Comparison of ENCODE assay signal across 1 cellular context in genomic region chr17:44200478-44201155, GRCh38.
TF ChIP-seq lines count a peak whose summit lies in the region.

No MANE protein-coding gene starts in this region.

TF ChIP-seq in HepG2, 621 proteins besides CTCF, POLR2A, EP300 and RAD21 (continued from another document and continues in another):
- TF ChIP-seq ZBTB40 (IDR thresholded peaks at IDR 0.05) (no peak), ZBTB40 (CRISPR knock-in tag; IDR thresholded peaks at IDR 0.05) (0 out of 2 replicates have a peak, but pooled peaks have one; percentile 65), ZNF891 (CRISPR knock-in tag; IDR thresholded peaks at IDR 0.05) (peak; percentile 78; the same call in 1 of the 2 replicates), RXRA (CRISPR knock-in tag; IDR thresholded peaks at IDR 0.05) (peak; percentile 66; the same call in 1 of the 2 replicates), FUBP1 (CRISPR knock-in tag; IDR thresholded peaks at IDR 0.05; ENCODE audit: borderline replicate concordance) (no peak), GTF3A (CRISPR knock-in tag; conservative IDR thresholded peaks at IDR 0.05) (peak; percentile 78; the same call in 1 of the 2 replicates), NONO (IDR thresholded peaks at IDR 0.05) (no peak), NONO (CRISPR knock-in tag; conservative IDR thresholded peaks at IDR 0.05) (peak; percentile 67; the same call in 1 of the 2 replicates), ZNF337 (CRISPR knock-in tag; IDR thresholded peaks at IDR 0.05; ENCODE audit: borderline replicate concordance, low read depth) (no peak), HNF4G (IDR thresholded peaks at IDR 0.05; ENCODE audit: borderline replicate concordance, low read depth, low read length) (no peak), HNF4G (CRISPR knock-in tag; IDR thresholded peaks at IDR 0.05; ENCODE audit: borderline replicate concordance, low read depth) (peak; percentile 34), ZHX1 (CRISPR knock-in tag; IDR thresholded peaks at IDR 0.05; ENCODE audit: low read depth) (0 out of 2 replicates have a peak, but pooled peaks have one; percentile 52), PHF21A (CRISPR knock-in tag; IDR thresholded peaks at IDR 0.05) (no peak; the same call in 1 of the 2 replicates), EED (CRISPR knock-in tag; IDR thresholded peaks at IDR 0.05) (no peak), ATF4 (CRISPR knock-in tag; IDR thresholded peaks at IDR 0.05) (no peak), ZBTB44 (CRISPR knock-in tag; IDR thresholded peaks at IDR 0.05) (no peak), ZNF230 (CRISPR knock-in tag; IDR thresholded peaks at IDR 0.05) (peak; percentile 81; the same call in 1 of the 2 replicates), ZNF180 (CRISPR knock-in tag; IDR thresholded peaks at IDR 0.05; ENCODE audit: borderline replicate concordance, low read depth) (0 out of 2 replicates have a peak, but pooled peaks have one; percentile 45), BATF2 (CRISPR knock-in tag; IDR thresholded peaks at IDR 0.05) (no peak), MEF2D (CRISPR knock-in tag; IDR thresholded peaks at IDR 0.05) (peak; percentile 71), CBX2 (IDR thresholded peaks at IDR 0.05; ENCODE audit: low read depth, low read length) (no peak), CBX2 (CRISPR knock-in tag; IDR thresholded peaks at IDR 0.05; ENCODE audit: low read depth) (no peak), SIX4 (CRISPR knock-in tag; IDR thresholded peaks at IDR 0.05) (no peak), ZNF543 (CRISPR knock-in tag; IDR thresholded peaks at IDR 0.05) (peak; percentile 85), YEATS4 (CRISPR knock-in tag; IDR thresholded peaks at IDR 0.05; ENCODE audit: borderline replicate concordance) (peak; percentile 85), IRF2 (CRISPR knock-in tag; IDR thresholded peaks at IDR 0.05) (peak; percentile 9; the same call in 1 of the 2 replicates), IRF9 (CRISPR knock-in tag; IDR thresholded peaks at IDR 0.05; ENCODE audit: borderline replicate concordance) (no peak; the same call in 1 of the 2 replicates), ETV6 (CRISPR knock-in tag; conservative IDR thresholded peaks at IDR 0.05) (no peak), FOXK2 (IDR thresholded peaks at IDR 0.05) (no peak), RORA (CRISPR knock-in tag; IDR thresholded peaks at IDR 0.05) (no peak), KLF13 (CRISPR knock-in tag; IDR thresholded peaks at IDR 0.05) (no peak), ZNF263 (CRISPR knock-in tag; IDR thresholded peaks at IDR 0.05) (peak; percentile 59; the same call in 1 of the 2 replicates), ZNF704 (CRISPR knock-in tag; IDR thresholded peaks at IDR 0.05; ENCODE audit: borderline replicate concordance) (peak; percentile 45; the same call in 1 of the 2 replicates), CSRNP1 (CRISPR knock-in tag; IDR thresholded peaks at IDR 0.05) (peak; percentile 81; the same call in 1 of the 2 replicates), TGIF2 (CRISPR knock-in tag; IDR thresholded peaks at IDR 0.05) (0 out of 2 replicates have a peak, but pooled peaks have one; percentile 8), DNMT1 (CRISPR knock-in tag; IDR thresholded peaks at IDR 0.05) (no peak), AHR (CRISPR knock-in tag; IDR thresholded peaks at IDR 0.05) (peak; percentile 19; the same call in 1 of the 2 replicates)
